In the genomic region with DNA sequence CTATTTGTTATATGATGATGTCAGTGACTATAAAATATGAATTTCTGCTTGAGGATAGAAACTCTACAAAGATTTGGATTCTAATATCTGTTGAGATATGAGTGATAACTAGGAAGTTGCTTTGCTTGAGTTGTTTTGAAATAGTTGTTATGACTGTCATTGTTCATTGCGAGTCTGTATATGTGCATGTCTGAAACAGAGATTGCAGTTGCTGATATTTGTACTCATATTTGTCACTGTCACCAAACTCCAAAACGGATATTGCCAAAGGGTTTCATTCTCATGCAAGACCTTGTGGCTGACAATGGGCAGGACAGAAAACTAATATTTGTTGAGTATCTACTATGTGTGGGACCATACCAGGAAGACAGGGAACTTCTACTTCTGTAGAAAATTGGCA, we compare ENCODE assay signal across 20 cellular contexts.
DNase-seq lines count a peak whose midpoint lies in the region; ATAC-seq, FAIRE-seq and TF ChIP-seq lines count a peak whose summit lies in the region.
"Had no signal": no experiment of that assay in that cellular context is flagged by ENCODE, and none has a peak within 500 bp of the region (broad histone marks: within the 10 kb centered on the region; RNA-seq: fewer than 3 reads in every experiment).

No MANE protein-coding gene starts in this region.

- H3K4me2 ChIP-seq in astrocyte (ENCODE audit: low read length) = no peak overlapping the region

- H3K9me3 Mint-ChIP-seq in astrocyte (ENCODE audit: unreplicated experiment) = peaks cover 4% of the 10 kb centered on the region
- H3K9me3 Mint-ChIP-seq: activated CD4-positive, alpha-beta memory T cell treated with anti-CD3 and anti-CD28 coated beads, Interleukin-2, amount 10 ng/mL, durations not matched to agents 7 days and 5 days had no signal

- H3K9ac ChIP-seq in astrocyte (ENCODE audit: low read length) = no peak overlapping the region
- H3K9ac ChIP-seq: parathyroid adenoma had no signal

- peaks cover 2% of the 10 kb centered on the region for H3K27me3 ChIP-seq in astrocyte (ENCODE audit: insufficient read depth, low read length)

- H3K27me3 Mint-ChIP-seq in astrocyte (ENCODE audit: low read depth, unreplicated experiment) = peaks cover under 1% of the 10 kb centered on the region

- DNase-seq in astrocyte (ENCODE audit: low read depth) = no peak
- DNase-seq in stimulated activated CD4-positive, alpha-beta T cell treated with anti-CD3 and anti-CD28 coated beads, Interleukin-2, amount 100 ng/mL, for 48 hours = no peak
- DNase-seq: activated CD4-positive, alpha-beta memory T cell treated with anti-CD3 and anti-CD28 coated beads, Interleukin-2, amount 10 ng/mL, durations not matched to agents 7 days and 5 days; aorta; DMS153; foreskin melanocyte; left ventricle myocardium superior; MM.1S; small intestine; stimulated activated naive CD8-positive, alpha-beta T cell treated with anti-CD3 and anti-CD28 coated beads, Interleukin-15, Interleukin-2, amounts not matched to agents 100 U/mL and 50 U/mL, for 24 hours had no signal

- H3K27ac ChIP-seq in astrocyte (ENCODE audit: low read depth, low read length) = no peak overlapping the region
- H3K27ac ChIP-seq: parathyroid adenoma, SK-N-MC had no signal

- peak; percentile 52 for FAIRE-seq in astrocyte (lab: Jason Lieb, UNC)
- FAIRE-seq: endothelial cell of umbilical vein, small intestine, urothelium cell line had no signal

- peak; percentile 42 for ATAC-seq in GM18520 (IDR thresholded peaks at IDR 0.05; ENCODE audit: unreplicated experiment)
- ATAC-seq in GM21390 (IDR thresholded peaks at IDR 0.05; ENCODE audit: unreplicated experiment) = peak; percentile 52
- ATAC-seq in HG03342 (IDR thresholded peaks at IDR 0.05; ENCODE audit: unreplicated experiment) = peak; percentile 64
- ATAC-seq in GM21786 (IDR thresholded peaks at IDR 0.05; ENCODE audit: unreplicated experiment) = no peak
- no peak for ATAC-seq in HG03521 (IDR thresholded peaks at IDR 0.05; ENCODE audit: unreplicated experiment)
- ATAC-seq: left ventricle myocardium superior; stimulated activated naive CD8-positive, alpha-beta T cell treated with anti-CD3 and anti-CD28 coated beads, Interleukin-15, Interleukin-2, amounts not matched to agents 100 U/mL and 50 U/mL, for 24 hours had no signal

- no peak for TF ChIP-seq CTCF in astrocyte (IDR thresholded peaks at IDR 0.05; ENCODE audit: insufficient read depth, low read depth, low read length)

- no peak overlapping the region for H3K4me3 Mint-ChIP-seq in astrocyte (ENCODE audit: unreplicated experiment)
- H3K4me3 Mint-ChIP-seq: activated CD4-positive, alpha-beta memory T cell treated with anti-CD3 and anti-CD28 coated beads, Interleukin-2, amount 10 ng/mL, durations not matched to agents 7 days and 5 days; B cell had no signal

- no peak overlapping the region for H3K4me3 ChIP-seq in astrocyte (ENCODE audit: insufficient read depth, low read depth, low read length)
- H3K4me3 ChIP-seq: SK-N-MC had no signal

- no peak overlapping the region for H2AFZ ChIP-seq in astrocyte (ENCODE audit: low read depth, low read length)
- H2AFZ ChIP-seq: parathyroid adenoma had no signal

- no peak overlapping the region for H3K27ac Mint-ChIP-seq in astrocyte (ENCODE audit: unreplicated experiment)
- H3K27ac Mint-ChIP-seq: activated CD4-positive, alpha-beta memory T cell treated with anti-CD3 and anti-CD28 coated beads, Interleukin-2, amount 10 ng/mL, durations not matched to agents 7 days and 5 days; B cell had no signal

- no peaks in the 10 kb centered on the region for H3K36me3 Mint-ChIP-seq in astrocyte (ENCODE audit: low read depth, unreplicated experiment)

- H4K20me1 ChIP-seq in astrocyte (ENCODE audit: insufficient read depth, low read length) = no peaks in the 10 kb centered on the region

- no peaks in the 10 kb centered on the region for H3K4me1 ChIP-seq in astrocyte (ENCODE audit: insufficient read depth, low read length)
- H3K4me1 ChIP-seq: parathyroid adenoma had no signal

- H3K36me3 ChIP-seq in astrocyte (ENCODE audit: insufficient read depth, low read length) = no peaks in the 10 kb centered on the region

- H3K79me2 ChIP-seq in astrocyte (ENCODE audit: insufficient read depth, low read length) = no peaks in the 10 kb centered on the region
- H3K79me2 ChIP-seq: parathyroid adenoma had no signal

- H3K4me1 Mint-ChIP-seq in astrocyte (ENCODE audit: low read depth, unreplicated experiment) = peaks cover 6% of the 10 kb centered on the region
- H3K4me1 Mint-ChIP-seq: B cell had no signal

- no peaks in the 10 kb centered on the region for H3K9me3 ChIP-seq in astrocyte (ENCODE audit: insufficient read depth, low read depth, low read length)

Comparison
In these comparisons a context has a peak if more than half of its experiments do, and no peak if none do; other contexts are left out.
1. ATAC-seq: peak in GM18520 (single experiment), GM21390 (single experiment) and HG03342 (single experiment); none in GM21786 (single experiment) and HG03521 (single experiment).